7 cellular contexts compared by ENCODE assay signal in the genomic region with DNA sequence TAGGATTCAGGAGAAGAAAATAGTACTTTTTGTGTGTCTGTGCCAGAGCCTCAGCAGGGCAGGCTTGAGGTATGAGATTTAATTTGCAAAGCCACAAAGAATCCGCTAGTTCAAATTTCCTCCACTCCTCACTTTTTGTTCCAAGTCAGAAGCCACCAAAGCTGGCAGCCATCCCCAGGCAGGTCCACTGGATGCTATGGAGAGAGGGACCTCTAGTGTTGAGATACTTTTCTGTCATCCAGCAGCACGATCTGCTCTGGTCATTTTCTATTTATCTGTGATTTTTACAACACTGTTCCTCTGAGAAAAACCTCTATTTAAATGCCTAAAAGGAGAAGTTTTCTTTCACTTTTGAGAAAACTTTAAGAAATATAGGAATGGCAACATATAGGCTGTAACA.
A peak's percentile ranks its signal among the peaks of the same experiment; 100 is the strongest.
DNase-seq lines count a peak whose midpoint lies in the region; ATAC-seq lines count a peak whose summit lies in the region.

No MANE protein-coding gene starts in this region.

- no peak for ATAC-seq in GM21360 (IDR thresholded peaks at IDR 0.05; ENCODE audit: unreplicated experiment)
- no peak for ATAC-seq in GM18907 (IDR thresholded peaks at IDR 0.05; ENCODE audit: unreplicated experiment)

- peak; percentile 82 for DNase-seq in GM03348 (ENCODE audit: low spot score)
- DNase-seq in LHCN-M2 (ENCODE audit: low read depth) = peak; percentile 91
- DNase-seq in SK-N-DZ (ENCODE audit: low spot score) = peak; percentile 33
- DNase-seq in fibroblast of the conjunctiva (ENCODE audit: low read depth) = peak; percentile 34
- DNase-seq in nucleus accumbens (lab: John Stamatoyannopoulos, UW) = peak in 53 of 56 donors; percentile 6 to 86 (median 59)

Comparison
In these comparisons a context has a peak if more than half of its experiments do, and no peak if none do; other contexts are left out.
1. DNase-seq: peak in every context shown above with its lines; median percentile 91 in LHCN-M2; 82 in GM03348; 59 in nucleus accumbens; 34 in fibroblast of the conjunctiva; 33 in SK-N-DZ.